In the genomic region with DNA sequence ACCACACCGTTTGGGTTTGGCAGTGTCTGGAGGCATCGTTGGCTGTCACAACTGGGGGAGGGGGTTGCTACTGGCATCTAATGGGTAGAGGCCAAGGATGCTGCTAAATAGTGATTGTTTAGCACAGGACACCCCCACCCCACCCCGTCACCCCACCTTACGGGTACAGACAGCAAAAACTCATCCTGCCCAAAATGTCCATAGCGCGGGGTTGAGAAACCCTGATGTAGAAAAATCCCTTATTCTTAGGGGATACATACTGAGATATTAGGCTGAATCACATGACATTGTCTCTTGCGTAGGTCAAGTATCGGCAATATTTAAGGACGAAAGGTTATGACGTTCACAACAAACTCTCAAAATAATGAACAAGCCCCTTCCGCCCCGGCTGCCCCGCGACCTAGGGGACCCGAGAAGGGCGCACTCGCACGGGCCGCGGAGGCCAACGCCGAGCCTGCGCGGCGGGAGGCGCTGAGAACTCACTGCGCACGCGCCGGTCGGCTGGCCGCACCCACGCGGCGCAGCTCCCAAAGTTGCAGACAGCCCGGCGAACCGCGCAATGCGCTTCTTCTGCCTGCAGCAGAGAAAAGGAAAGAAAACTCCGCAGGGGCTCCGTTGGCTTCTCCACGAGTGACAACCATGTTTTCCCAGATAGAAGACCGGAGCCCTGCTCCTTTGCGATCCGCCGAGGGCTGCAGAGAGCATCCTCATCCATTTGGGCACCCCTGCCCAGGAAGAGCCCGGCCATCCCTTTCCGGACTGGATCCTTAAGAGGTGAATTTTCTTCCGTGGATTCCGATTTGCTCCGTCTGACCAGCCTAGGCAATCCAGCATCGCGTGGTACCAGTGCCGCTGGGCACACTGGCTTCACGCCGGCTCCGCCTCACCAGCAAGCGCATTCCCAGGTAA, we compare ENCODE assay signal across 1 cellular context.
TF ChIP-seq lines count a peak whose summit lies in the region.

No MANE protein-coding gene starts in this region.

TF ChIP-seq in HepG2, 621 proteins besides CTCF, POLR2A, EP300 and RAD21 (continued from another document and continues in another):
- TF ChIP-seq, protein P1, sequence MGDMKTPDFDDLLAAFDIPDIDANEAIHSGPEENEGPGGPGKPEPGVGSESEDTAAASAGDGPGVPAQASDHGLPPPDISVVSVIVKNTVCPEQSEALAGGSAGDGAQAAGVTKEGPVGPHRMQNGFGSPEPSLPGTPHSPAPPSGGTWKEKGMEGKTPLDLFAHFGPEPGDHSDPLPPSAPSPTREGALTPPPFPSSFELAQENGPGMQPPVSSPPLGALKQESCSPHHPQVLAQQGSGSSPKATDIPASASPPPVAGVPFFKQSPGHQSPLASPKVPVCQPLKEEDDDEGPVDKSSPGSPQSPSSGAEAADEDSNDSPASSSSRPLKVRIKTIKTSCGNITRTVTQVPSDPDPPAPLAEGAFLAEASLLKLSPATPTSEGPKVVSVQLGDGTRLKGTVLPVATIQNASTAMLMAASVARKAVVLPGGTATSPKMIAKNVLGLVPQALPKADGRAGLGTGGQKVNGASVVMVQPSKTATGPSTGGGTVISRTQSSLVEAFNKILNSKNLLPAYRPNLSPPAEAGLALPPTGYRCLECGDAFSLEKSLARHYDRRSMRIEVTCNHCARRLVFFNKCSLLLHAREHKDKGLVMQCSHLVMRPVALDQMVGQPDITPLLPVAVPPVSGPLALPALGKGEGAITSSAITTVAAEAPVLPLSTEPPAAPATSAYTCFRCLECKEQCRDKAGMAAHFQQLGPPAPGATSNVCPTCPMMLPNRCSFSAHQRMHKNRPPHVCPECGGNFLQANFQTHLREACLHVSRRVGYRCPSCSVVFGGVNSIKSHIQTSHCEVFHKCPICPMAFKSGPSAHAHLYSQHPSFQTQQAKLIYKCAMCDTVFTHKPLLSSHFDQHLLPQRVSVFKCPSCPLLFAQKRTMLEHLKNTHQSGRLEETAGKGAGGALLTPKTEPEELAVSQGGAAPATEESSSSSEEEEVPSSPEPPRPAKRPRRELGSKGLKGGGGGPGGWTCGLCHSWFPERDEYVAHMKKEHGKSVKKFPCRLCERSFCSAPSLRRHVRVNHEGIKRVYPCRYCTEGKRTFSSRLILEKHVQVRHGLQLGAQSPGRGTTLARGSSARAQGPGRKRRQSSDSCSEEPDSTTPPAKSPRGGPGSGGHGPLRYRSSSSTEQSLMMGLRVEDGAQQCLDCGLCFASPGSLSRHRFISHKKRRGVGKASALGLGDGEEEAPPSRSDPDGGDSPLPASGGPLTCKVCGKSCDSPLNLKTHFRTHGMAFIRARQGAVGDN (CRISPR knock-in tag; IDR thresholded peaks at IDR 0.05), result peak; percentile 80
- TF ChIP-seq BHLHE40 (IDR thresholded peaks at IDR 0.05; ENCODE audit: low read length) (no peak), FOXO1 (CRISPR knock-in tag; IDR thresholded peaks at IDR 0.05) (peak; percentile 14; the same call in 1 of the 2 replicates), NR2F6 (IDR thresholded peaks at IDR 0.05) (no peak), NR2F6 (CRISPR knock-in tag; IDR thresholded peaks at IDR 0.05) (no peak), ZNF639 (CRISPR knock-in tag; conservative IDR thresholded peaks at IDR 0.05) (no peak), DRAP1 (CRISPR knock-in tag; IDR thresholded peaks at IDR 0.05) (no peak), ZNF484 (CRISPR knock-in tag; IDR thresholded peaks at IDR 0.05; ENCODE audit: borderline replicate concordance, low read depth) (no peak), ARHGAP35 (CRISPR knock-in tag; IDR thresholded peaks at IDR 0.05; ENCODE audit: borderline replicate concordance) (peak; percentile 27; the same call in 1 of the 2 replicates), U2AF1 (optimal IDR thresholded peaks at IDR 0.05; ENCODE audit: low read depth, low read length) (no peak), ZMYM4 (CRISPR knock-in tag; IDR thresholded peaks at IDR 0.05) (peak; percentile 31; the same call in 1 of the 2 replicates), BRD4 (CRISPR knock-in tag; IDR thresholded peaks at IDR 0.05) (no peak), HCFC1 (IDR thresholded peaks at IDR 0.05; ENCODE audit: low read depth, low read length) (no peak), DMAP1 (CRISPR knock-in tag; IDR thresholded peaks at IDR 0.05) (0 out of 2 replicates have a peak, but pooled peaks have one; percentile 12), SIN3A (IDR thresholded peaks at IDR 0.05; ENCODE audit: borderline replicate concordance, low read depth, low read length) (no peak), DR1 (CRISPR knock-in tag; IDR thresholded peaks at IDR 0.05) (no peak), PREB (CRISPR knock-in tag; IDR thresholded peaks at IDR 0.05) (no peak), ZNF205 (CRISPR knock-in tag; IDR thresholded peaks at IDR 0.05) (no peak), ARNT2 (CRISPR knock-in tag; IDR thresholded peaks at IDR 0.05; ENCODE audit: low read depth) (0 out of 2 replicates have a peak, but pooled peaks have one; percentile 25), BCL6 (CRISPR knock-in tag; IDR thresholded peaks at IDR 0.05) (no peak), CBX2 (IDR thresholded peaks at IDR 0.05; ENCODE audit: low read depth, low read length) (no peak), CBX2 (CRISPR knock-in tag; IDR thresholded peaks at IDR 0.05; ENCODE audit: low read depth) (no peak), HOXA7 (CRISPR knock-in tag; IDR thresholded peaks at IDR 0.05) (no peak)
- TF ChIP-seq, protein P2, sequence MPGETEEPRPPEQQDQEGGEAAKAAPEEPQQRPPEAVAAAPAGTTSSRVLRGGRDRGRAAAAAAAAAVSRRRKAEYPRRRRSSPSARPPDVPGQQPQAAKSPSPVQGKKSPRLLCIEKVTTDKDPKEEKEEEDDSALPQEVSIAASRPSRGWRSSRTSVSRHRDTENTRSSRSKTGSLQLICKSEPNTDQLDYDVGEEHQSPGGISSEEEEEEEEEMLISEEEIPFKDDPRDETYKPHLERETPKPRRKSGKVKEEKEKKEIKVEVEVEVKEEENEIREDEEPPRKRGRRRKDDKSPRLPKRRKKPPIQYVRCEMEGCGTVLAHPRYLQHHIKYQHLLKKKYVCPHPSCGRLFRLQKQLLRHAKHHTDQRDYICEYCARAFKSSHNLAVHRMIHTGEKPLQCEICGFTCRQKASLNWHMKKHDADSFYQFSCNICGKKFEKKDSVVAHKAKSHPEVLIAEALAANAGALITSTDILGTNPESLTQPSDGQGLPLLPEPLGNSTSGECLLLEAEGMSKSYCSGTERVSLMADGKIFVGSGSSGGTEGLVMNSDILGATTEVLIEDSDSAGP (CRISPR knock-in tag; IDR thresholded peaks at IDR 0.05; ENCODE audit: borderline replicate concordance), result peak; percentile 16; the same call in 1 of the 2 replicates
- TF ChIP-seq, protein P3, sequence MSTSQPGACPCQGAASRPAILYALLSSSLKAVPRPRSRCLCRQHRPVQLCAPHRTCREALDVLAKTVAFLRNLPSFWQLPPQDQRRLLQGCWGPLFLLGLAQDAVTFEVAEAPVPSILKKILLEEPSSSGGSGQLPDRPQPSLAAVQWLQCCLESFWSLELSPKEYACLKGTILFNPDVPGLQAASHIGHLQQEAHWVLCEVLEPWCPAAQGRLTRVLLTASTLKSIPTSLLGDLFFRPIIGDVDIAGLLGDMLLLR (CRISPR knock-in tag; IDR thresholded peaks at IDR 0.05), result 0 out of 2 replicates have a peak, but pooled peaks have one; percentile 40
- TF ChIP-seq, protein P4, sequence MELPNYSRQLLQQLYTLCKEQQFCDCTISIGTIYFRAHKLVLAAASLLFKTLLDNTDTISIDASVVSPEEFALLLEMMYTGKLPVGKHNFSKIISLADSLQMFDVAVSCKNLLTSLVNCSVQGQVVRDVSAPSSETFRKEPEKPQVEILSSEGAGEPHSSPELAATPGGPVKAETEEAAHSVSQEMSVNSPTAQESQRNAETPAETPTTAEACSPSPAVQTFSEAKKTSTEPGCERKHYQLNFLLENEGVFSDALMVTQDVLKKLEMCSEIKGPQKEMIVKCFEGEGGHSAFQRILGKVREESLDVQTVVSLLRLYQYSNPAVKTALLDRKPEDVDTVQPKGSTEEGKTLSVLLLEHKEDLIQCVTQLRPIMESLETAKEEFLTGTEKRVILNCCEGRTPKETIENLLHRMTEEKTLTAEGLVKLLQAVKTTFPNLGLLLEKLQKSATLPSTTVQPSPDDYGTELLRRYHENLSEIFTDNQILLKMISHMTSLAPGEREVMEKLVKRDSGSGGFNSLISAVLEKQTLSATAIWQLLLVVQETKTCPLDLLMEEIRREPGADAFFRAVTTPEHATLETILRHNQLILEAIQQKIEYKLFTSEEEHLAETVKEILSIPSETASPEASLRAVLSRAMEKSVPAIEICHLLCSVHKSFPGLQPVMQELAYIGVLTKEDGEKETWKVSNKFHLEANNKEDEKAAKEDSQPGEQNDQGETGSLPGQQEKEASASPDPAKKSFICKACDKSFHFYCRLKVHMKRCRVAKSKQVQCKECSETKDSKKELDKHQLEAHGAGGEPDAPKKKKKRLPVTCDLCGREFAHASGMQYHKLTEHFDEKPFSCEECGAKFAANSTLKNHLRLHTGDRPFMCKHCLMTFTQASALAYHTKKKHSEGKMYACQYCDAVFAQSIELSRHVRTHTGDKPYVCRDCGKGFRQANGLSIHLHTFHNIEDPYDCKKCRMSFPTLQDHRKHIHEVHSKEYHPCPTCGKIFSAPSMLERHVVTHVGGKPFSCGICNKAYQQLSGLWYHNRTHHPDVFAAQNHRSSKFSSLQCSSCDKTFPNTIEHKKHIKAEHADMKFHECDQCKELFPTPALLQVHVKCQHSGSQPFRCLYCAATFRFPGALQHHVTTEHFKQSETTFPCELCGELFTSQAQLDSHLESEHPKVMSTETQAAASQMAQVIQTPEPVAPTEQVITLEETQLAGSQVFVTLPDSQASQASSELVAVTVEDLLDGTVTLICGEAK (IDR thresholded peaks at IDR 0.05), result no peak
- TF ChIP-seq, protein P4 (CRISPR knock-in tag; IDR thresholded peaks at IDR 0.05), result no peak
- TF ChIP-seq, protein P5, sequence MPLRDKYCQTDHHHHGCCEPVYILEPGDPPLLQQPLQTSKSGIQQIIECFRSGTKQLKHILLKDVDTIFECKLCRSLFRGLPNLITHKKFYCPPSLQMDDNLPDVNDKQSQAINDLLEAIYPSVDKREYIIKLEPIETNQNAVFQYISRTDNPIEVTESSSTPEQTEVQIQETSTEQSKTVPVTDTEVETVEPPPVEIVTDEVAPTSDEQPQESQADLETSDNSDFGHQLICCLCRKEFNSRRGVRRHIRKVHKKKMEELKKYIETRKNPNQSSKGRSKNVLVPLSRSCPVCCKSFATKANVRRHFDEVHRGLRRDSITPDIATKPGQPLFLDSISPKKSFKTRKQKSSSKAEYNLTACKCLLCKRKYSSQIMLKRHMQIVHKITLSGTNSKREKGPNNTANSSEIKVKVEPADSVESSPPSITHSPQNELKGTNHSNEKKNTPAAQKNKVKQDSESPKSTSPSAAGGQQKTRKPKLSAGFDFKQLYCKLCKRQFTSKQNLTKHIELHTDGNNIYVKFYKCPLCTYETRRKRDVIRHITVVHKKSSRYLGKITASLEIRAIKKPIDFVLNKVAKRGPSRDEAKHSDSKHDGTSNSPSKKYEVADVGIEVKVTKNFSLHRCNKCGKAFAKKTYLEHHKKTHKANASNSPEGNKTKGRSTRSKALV (CRISPR knock-in tag; IDR thresholded peaks at IDR 0.05), result 0 out of 2 replicates have a peak, but pooled peaks have one; percentile 44
